Comparison of ENCODE assay signal across 8 cellular contexts in genomic region chr1:149844096-149844495, GRCh38. TPM values are rescaled to one million over a fixed set of nuclear protein-coding genes. Genes with fewer than 3 reads are reported as not detected.
A peak's percentile ranks its signal among the peaks of the same experiment; 100 is the strongest.
DNase-seq lines count a peak whose midpoint lies in the region; ATAC-seq and TF ChIP-seq lines count a peak whose summit lies in the region.

No MANE protein-coding gene starts in this region.

- H3K27me3 Mint-ChIP-seq in activated CD4-positive, alpha-beta T cell treated with anti-CD3 and anti-CD28 coated beads for 36 hours: no peaks in the 10 kb centered on the region
- H3K27me3 Mint-ChIP-seq in T-cell: no peaks in the 10 kb centered on the region

- peak overlapping the region; percentile 76 for H3K4me3 Mint-ChIP-seq in activated CD4-positive, alpha-beta T cell treated with anti-CD3 and anti-CD28 coated beads for 36 hours
- H3K4me3 Mint-ChIP-seq in T-cell: peak overlapping the region; percentile 86 to 90 (median 87)

- TF ChIP-seq CTCF in esophagus squamous epithelium (IDR thresholded peaks at IDR 0.05) (no peak), psoas muscle (IDR thresholded peaks at IDR 0.05) (no peak)

- intact Hi-C loops in activated CD4-positive, alpha-beta T cell treated with anti-CD3 and anti-CD28 coated beads for 36 hours (cut with DNase I, micrococcal nuclease): no loop called here
- intact Hi-C loops in esophagus squamous epithelium (cut with DNase I) (no loop called here), psoas muscle (cut with DNase I) (no loop called here)

- no peaks in the 10 kb centered on the region for H3K9me3 ChIP-seq in esophagus squamous epithelium
- no peaks in the 10 kb centered on the region for H3K9me3 ChIP-seq in psoas muscle

- H3K4me1 ChIP-seq in esophagus squamous epithelium (peaks cover 5 to 51% (median 42%) of the 10 kb centered on the region in 3 donors), psoas muscle (peaks cover 28% of the 10 kb centered on the region)

- no peaks in the 10 kb centered on the region for H3K9me3 Mint-ChIP-seq in activated CD4-positive, alpha-beta T cell treated with anti-CD3 and anti-CD28 coated beads for 36 hours (ENCODE audit: low read depth)
- H3K9me3 Mint-ChIP-seq in T-cell: no peaks in the 10 kb centered on the region

- H3K36me3 ChIP-seq in esophagus squamous epithelium (peaks cover 0 to 5% (median 0%) of the 10 kb centered on the region in 3 donors), psoas muscle (ENCODE audit: insufficient read depth in 1 of 2, low read depth in 1 of 2) (peaks cover 0 to 8% of the 10 kb centered on the region in 2 donors)

- H3K36me3 Mint-ChIP-seq in activated CD4-positive, alpha-beta T cell treated with anti-CD3 and anti-CD28 coated beads for 36 hours (ENCODE audit: low read depth): peaks cover 19% of the 10 kb centered on the region
- peaks cover 27% of the 10 kb centered on the region for H3K36me3 Mint-ChIP-seq in T-cell

- CTCF ChIA-PET in activated CD4-positive, alpha-beta T cell treated with anti-CD3 and anti-CD28 coated beads for 36 hours (lab: Charles Lee): interaction anchor here (1.3 to 1.4 kb wide), 2 partner anchors 40 to 44 kb away, joined by 4 to 5 read pairs; a partner anchor contains a TSS
- CTCF ChIA-PET in T-cell (lab: Charles Lee): interaction anchor here in 1 of 2 donors (1.4 to 2.1 kb wide), 2 partner anchors 42 to 44 kb away, joined by 6 to 11 read pairs; a partner anchor contains a TSS

- no peak for ATAC-seq in activated CD4-positive, alpha-beta T cell treated with anti-CD3 and anti-CD28 coated beads for 36 hours
- no peak for ATAC-seq in T-cell (replicated peaks in 1 of 4)
- no peak for ATAC-seq in psoas muscle
- ATAC-seq in HG02571 (IDR thresholded peaks at IDR 0.05; ENCODE audit: unreplicated experiment): no peak
- ATAC-seq in HG03432 (IDR thresholded peaks at IDR 0.05; ENCODE audit: unreplicated experiment): no peak

- peaks cover 42% of the 10 kb centered on the region for H3K4me1 Mint-ChIP-seq in activated CD4-positive, alpha-beta T cell treated with anti-CD3 and anti-CD28 coated beads for 36 hours
- peaks cover 44 to 51% (median 50%) of the 10 kb centered on the region in 3 donors for H3K4me1 Mint-ChIP-seq in T-cell

- peak; percentile 37 for DNase-seq in activated CD4-positive, alpha-beta T cell treated with anti-CD3 and anti-CD28 coated beads for 36 hours
- DNase-seq in activated CD4-positive, alpha-beta T cell treated with anti-CD3 and anti-CD28 coated beads, Interleukin-2, amount 50 U/mL, for 1 hour: no peak
- DNase-seq in T-cell (no peak), esophagus squamous epithelium (lab: John Stamatoyannopoulos, UW) (no peak), psoas muscle (no peak), COLO668 (lab: John Stamatoyannopoulos, UW; ENCODE audit: unreplicated experiment) (no peak)

- peak overlapping the region in 3 of 4 donors; percentile 54 to 71 (median 59) for H3K4me3 ChIP-seq in esophagus squamous epithelium
- peak overlapping the region; percentile 71 for H3K4me3 ChIP-seq in psoas muscle

- POLR2A ChIA-PET in activated CD4-positive, alpha-beta T cell treated with anti-CD3 and anti-CD28 coated beads for 36 hours (lab: Charles Lee): interaction anchor here (0.6 to 3.3 kb wide), 3 partner anchors 37 to 44 kb away, joined by 3 to 28 read pairs (median 13); a partner anchor contains a TSS
- POLR2A ChIA-PET in T-cell (lab: Charles Lee): interaction anchor here (0.7 to 3.3 kb wide), 6 partner anchors 41 to 84 kb away, joined by 3 to 56 read pairs (median 4); partner anchors contain the start of gene SF3B4 (in 1 of the 2)

- TF ChIP-seq POLR2A in esophagus squamous epithelium (IDR thresholded peaks at IDR 0.05): no peak

- 21 to 23% methylated on average over 3 of the region's 3 CpGs for whole genome bisulfite sequencing in esophagus squamous epithelium, 2 donors
- WGBS in psoas muscle, 3 donors: 64 to 71% (median 68%) methylated on average over 3 of the region's 3 CpGs

- peak overlapping the region; percentile 91 for H3K27ac Mint-ChIP-seq in activated CD4-positive, alpha-beta T cell treated with anti-CD3 and anti-CD28 coated beads for 36 hours
- H3K27ac Mint-ChIP-seq in T-cell: peak overlapping the region; percentile 80 to 83

- H3K27me3 ChIP-seq in esophagus squamous epithelium (no peaks in the 10 kb centered on the region), psoas muscle (ENCODE audit: insufficient read depth in 3 of 3, low read length in 2 of 3) (no peaks in the 10 kb centered on the region)

- peak overlapping the region; percentile 86 to 91 (median 88) for H3K27ac ChIP-seq in esophagus squamous epithelium
- peak overlapping the region; percentile 74 for H3K27ac ChIP-seq in psoas muscle

RNA-seq across cellular contexts. Expression of gene BOLA1, which starts 55.3 kb away (rescaled TPM):
- total RNA-seq in activated CD4-positive, alpha-beta T cell treated with anti-CD3 and anti-CD28 coated beads for 36 hours: 10 to 100 TPM; 24.1 to 30.0 TPM
- total RNA-seq in T-cell: 10 to 100 TPM in 3 of 5 donors, 1 to 10 TPM in 2; 6.0 to 27.6 (median 26.1) TPM
- total RNA-seq in esophagus squamous epithelium: 10 to 100 TPM; 11.0 to 31.7 (median 23.4) TPM
- total RNA-seq in psoas muscle: 10 to 100 TPM; 13.9 to 18.1 (median 15.8) TPM
- 10 to 100 TPM; 24.0 to 45.3 (median 32.1) TPM for polyA plus RNA-seq in psoas muscle
